In the genomic region with DNA sequence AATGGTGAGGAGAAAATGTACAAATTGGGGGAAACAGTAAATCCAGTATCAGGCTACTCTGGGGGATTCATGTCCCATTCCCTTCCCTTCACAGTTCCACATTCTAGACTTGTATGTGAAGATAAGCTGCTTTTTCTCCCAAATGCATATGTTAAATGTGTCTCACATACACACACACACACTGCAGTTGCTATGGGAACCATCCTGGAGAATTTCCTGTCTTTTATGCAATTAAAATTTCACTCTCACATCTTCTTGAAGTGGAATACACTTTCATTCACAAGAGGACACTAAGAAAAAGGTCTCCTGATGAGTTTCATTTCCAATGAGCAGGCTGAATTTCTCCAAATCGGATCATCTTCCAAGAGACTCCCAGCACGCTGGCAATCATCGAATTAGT, we compare ENCODE assay signal across 16 cellular contexts.
"Had no signal": no experiment of that assay in that cellular context is flagged by ENCODE, and none has a peak within 500 bp of the region (broad histone marks: within the 10 kb centered on the region; RNA-seq: fewer than 3 reads in every experiment).

No MANE protein-coding gene starts in this region.

- H3K9me3 ChIP-seq: colonic mucosa, esophagus squamous epithelium, gastroesophageal sphincter, ovary, suprapubic skin, thyroid gland had no signal

- H3K36me3 ChIP-seq: colonic mucosa, esophagus squamous epithelium, gastroesophageal sphincter, ovary, suprapubic skin, thyroid gland had no signal

- H3K4me3 ChIP-seq: colonic mucosa, esophagus squamous epithelium, gastroesophageal sphincter, ovary, smooth muscle cell, suprapubic skin, thyroid gland had no signal

- H3K4me1 ChIP-seq: colonic mucosa, esophagus squamous epithelium, gastroesophageal sphincter, suprapubic skin, thyroid gland had no signal

- DNase-seq: colonic mucosa; dermis blood vessel endothelial cell; esophagus squamous epithelium; foreskin fibroblast; immature natural killer cell; kidney; left cardiac atrium; naive B cell; ovary; right cardiac atrium; stimulated activated CD4-positive, alpha-beta T cell treated with anti-CD3 and anti-CD28 coated beads, Interleukin-2, amount 100 ng/mL, for 48 hours; stimulated activated naive CD4-positive, alpha-beta T cell treated with Interleukin-2 at 50 U/mL for 16 hours; thyroid gland had no signal

- H3K27me3 ChIP-seq: colonic mucosa, esophagus squamous epithelium, gastroesophageal sphincter, ovary, suprapubic skin, thyroid gland had no signal

- H3K27ac ChIP-seq: colonic mucosa, esophagus squamous epithelium, gastroesophageal sphincter, ovary, suprapubic skin, thyroid gland had no signal

- ATAC-seq: gastroesophageal sphincter, left cardiac atrium, right cardiac atrium had no signal
